1 cellular context compared by ENCODE assay signal in the genomic region with DNA sequence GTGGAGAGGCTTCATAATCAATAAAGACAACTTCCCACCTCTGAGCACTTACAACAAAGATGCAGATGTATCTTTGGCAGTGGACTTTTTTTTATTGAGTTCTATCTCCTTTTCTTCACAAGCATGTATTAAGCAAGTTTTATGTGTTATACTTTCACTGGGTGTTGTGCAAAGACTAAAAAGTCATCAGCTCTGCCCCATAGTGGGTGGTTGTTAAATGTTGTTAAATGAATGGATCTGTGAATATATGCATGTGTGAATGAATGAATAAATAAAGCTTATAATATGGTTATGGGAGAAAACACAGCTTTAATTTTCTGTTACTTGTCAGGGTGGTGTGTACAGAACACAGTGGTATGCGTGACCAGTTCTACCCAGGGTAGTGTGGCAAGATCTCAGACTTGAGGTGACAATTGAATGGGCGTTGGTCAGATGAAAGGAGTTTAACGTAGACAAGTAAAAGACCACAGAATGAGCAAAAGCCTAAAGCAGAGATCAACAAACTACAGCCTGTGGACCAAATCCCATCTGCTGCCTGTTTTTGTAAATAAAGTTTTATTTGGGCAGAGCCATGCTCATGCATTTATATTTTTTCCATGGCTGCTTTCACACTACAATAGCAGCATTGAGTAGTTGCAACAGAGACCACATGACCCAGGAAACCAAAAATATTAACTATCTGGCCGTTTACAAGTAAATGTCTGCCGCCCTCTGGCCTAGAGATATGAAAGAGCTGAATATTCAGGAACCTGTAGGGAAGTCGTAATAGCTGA.
TF ChIP-seq lines count a peak whose summit lies in the region.

No MANE protein-coding gene starts in this region.

TF ChIP-seq in GM23338, 12 proteins besides CTCF, POLR2A, EP300 and RAD21 (continued from another document):
- no peak for TF ChIP-seq EZH2phosphoT487 (IDR thresholded peaks at IDR 0.05; ENCODE audit: unreplicated experiment)
- TF ChIP-seq EZH2 (IDR thresholded peaks at IDR 0.05; ENCODE audit: low read depth, unreplicated experiment), result no peak
- no peak for TF ChIP-seq ZNF114 (CRISPR knock-in tag; IDR thresholded peaks at IDR 0.05)
- TF ChIP-seq, protein P1, sequence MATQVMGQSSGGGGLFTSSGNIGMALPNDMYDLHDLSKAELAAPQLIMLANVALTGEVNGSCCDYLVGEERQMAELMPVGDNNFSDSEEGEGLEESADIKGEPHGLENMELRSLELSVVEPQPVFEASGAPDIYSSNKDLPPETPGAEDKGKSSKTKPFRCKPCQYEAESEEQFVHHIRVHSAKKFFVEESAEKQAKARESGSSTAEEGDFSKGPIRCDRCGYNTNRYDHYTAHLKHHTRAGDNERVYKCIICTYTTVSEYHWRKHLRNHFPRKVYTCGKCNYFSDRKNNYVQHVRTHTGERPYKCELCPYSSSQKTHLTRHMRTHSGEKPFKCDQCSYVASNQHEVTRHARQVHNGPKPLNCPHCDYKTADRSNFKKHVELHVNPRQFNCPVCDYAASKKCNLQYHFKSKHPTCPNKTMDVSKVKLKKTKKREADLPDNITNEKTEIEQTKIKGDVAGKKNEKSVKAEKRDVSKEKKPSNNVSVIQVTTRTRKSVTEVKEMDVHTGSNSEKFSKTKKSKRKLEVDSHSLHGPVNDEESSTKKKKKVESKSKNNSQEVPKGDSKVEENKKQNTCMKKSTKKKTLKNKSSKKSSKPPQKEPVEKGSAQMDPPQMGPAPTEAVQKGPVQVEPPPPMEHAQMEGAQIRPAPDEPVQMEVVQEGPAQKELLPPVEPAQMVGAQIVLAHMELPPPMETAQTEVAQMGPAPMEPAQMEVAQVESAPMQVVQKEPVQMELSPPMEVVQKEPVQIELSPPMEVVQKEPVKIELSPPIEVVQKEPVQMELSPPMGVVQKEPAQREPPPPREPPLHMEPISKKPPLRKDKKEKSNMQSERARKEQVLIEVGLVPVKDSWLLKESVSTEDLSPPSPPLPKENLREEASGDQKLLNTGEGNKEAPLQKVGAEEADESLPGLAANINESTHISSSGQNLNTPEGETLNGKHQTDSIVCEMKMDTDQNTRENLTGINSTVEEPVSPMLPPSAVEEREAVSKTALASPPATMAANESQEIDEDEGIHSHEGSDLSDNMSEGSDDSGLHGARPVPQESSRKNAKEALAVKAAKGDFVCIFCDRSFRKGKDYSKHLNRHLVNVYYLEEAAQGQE (IDR thresholded peaks at IDR 0.05; ENCODE audit: unreplicated experiment), result no peak
